ENCODE assay signal across 20 cellular contexts in genomic region chr3:174223042-174223441, GRCh38.
A peak's percentile ranks its signal among the peaks of the same experiment; 100 is the strongest.
DNase-seq lines count a peak whose midpoint lies in the region; ATAC-seq and TF ChIP-seq lines count a peak whose summit lies in the region.
"Had no signal": no experiment of that assay in that cellular context is flagged by ENCODE, and none has a peak within 500 bp of the region (broad histone marks: within the 10 kb centered on the region; RNA-seq: fewer than 3 reads in every experiment).

No MANE protein-coding gene starts in this region.

- no peaks in the 10 kb centered on the region for H3K9me3 Mint-ChIP-seq in neural crest cell
- H3K9me3 Mint-ChIP-seq in activated naive CD8-positive, alpha-beta T cell treated with anti-CD3 and anti-CD28 coated beads for 36 hours: no peaks in the 10 kb centered on the region

- H3K27me3 ChIP-seq in body of pancreas (no peaks in the 10 kb centered on the region), adrenal gland (no peaks in the 10 kb centered on the region)
- H3K27me3 ChIP-seq: BLaER1 had no signal

- TF ChIP-seq CTCF in body of pancreas (IDR thresholded peaks at IDR 0.05) (no peak), neural crest cell (conservative IDR thresholded peaks at IDR 0.05) (no peak), adrenal gland (IDR thresholded peaks at IDR 0.05) (no peak)

- H3K36me3 ChIP-seq in body of pancreas (replicated peaks in 1 of 2; ENCODE audit: insufficient read depth in 1 of 2, low read depth in 2 of 2) (no peaks in the 10 kb centered on the region), adrenal gland (replicated peaks in 1 of 2) (no peaks in the 10 kb centered on the region)
- H3K36me3 ChIP-seq: BLaER1 had no signal

- H3K9me3 ChIP-seq in body of pancreas: no peaks in the 10 kb centered on the region
- H3K9me3 ChIP-seq in adrenal gland (replicated peaks in 1 of 3): peaks cover 0 to 7% (median 0%) of the 10 kb centered on the region in 3 donors
- H3K9me3 ChIP-seq: BLaER1 had no signal

- H3K4me1 Mint-ChIP-seq in neural crest cell: no peaks in the 10 kb centered on the region
- H3K4me1 Mint-ChIP-seq in activated naive CD8-positive, alpha-beta T cell treated with anti-CD3 and anti-CD28 coated beads for 36 hours: no peaks in the 10 kb centered on the region
- H3K4me1 Mint-ChIP-seq: B cell; CD4-positive, CD25-positive, alpha-beta regulatory T cell; CD8-positive, alpha-beta memory T cell had no signal

- H3K4me3 Mint-ChIP-seq in neural crest cell: no peak overlapping the region
- H3K4me3 Mint-ChIP-seq in activated naive CD8-positive, alpha-beta T cell treated with anti-CD3 and anti-CD28 coated beads for 36 hours: no peak overlapping the region
- H3K4me3 Mint-ChIP-seq: B cell; CD4-positive, CD25-positive, alpha-beta regulatory T cell; CD8-positive, alpha-beta memory T cell had no signal

- no peak overlapping the region for H3K4me3 ChIP-seq in body of pancreas
- no peak overlapping the region for H3K4me3 ChIP-seq in adrenal gland
- H3K4me3 ChIP-seq: BLaER1 had no signal

- intact Hi-C loops in body of pancreas (cut with DNase I) (no loop called here), adrenal gland (cut with DNase I) (no loop called here)

- 13 to 15% methylated on average over 6 of the region's 6 CpGs for whole genome bisulfite sequencing in body of pancreas, 2 donors
- 36 to 54% (median 47%) methylated on average over 6 of the region's 6 CpGs for whole genome bisulfite sequencing in adrenal gland, 4 donors

- peak; percentile 20 for DNase-seq in NCI-H446 treated with DMSO at 0.1 percent for 48 hours (lab: John Stamatoyannopoulos, UW)
- no peak for DNase-seq in NCI-H446 (lab: John Stamatoyannopoulos, UW)
- DNase-seq in NCI-H2081 (lab: John Stamatoyannopoulos, UW): peak; percentile 15 to 66
- DNase-seq in body of pancreas: no peak
- DNase-seq in neural crest cell (ENCODE audit: low read depth, low spot score): no peak
- DNase-seq in SIG-M5 (lab: John Stamatoyannopoulos, UW): no peak
- DNase-seq in activated naive CD8-positive, alpha-beta T cell treated with anti-CD3 and anti-CD28 coated beads for 36 hours: no peak
- DNase-seq in adrenal gland: no peak
- DNase-seq: Calu3; CD4-positive, CD25-positive, alpha-beta regulatory T cell; CD8-positive, alpha-beta memory T cell; COR-L47; DMS153; DND-41; H7; HCEC 1CT had no signal

- no peaks in the 10 kb centered on the region for H3K36me3 Mint-ChIP-seq in neural crest cell (ENCODE audit: low read depth)
- H3K36me3 Mint-ChIP-seq in activated naive CD8-positive, alpha-beta T cell treated with anti-CD3 and anti-CD28 coated beads for 36 hours: no peaks in the 10 kb centered on the region
- H3K36me3 Mint-ChIP-seq: CD4-positive, CD25-positive, alpha-beta regulatory T cell; CD8-positive, alpha-beta memory T cell had no signal

- H3K27me3 Mint-ChIP-seq in neural crest cell (ENCODE audit: low read depth): no peaks in the 10 kb centered on the region
- H3K27me3 Mint-ChIP-seq in activated naive CD8-positive, alpha-beta T cell treated with anti-CD3 and anti-CD28 coated beads for 36 hours: no peaks in the 10 kb centered on the region
- H3K27me3 Mint-ChIP-seq: B cell; CD4-positive, CD25-positive, alpha-beta regulatory T cell; CD8-positive, alpha-beta memory T cell had no signal

- H3K27ac Mint-ChIP-seq in neural crest cell (ENCODE audit: unreplicated experiment): peak overlapping the region; percentile 36
- no peak overlapping the region for H3K27ac Mint-ChIP-seq in activated naive CD8-positive, alpha-beta T cell treated with anti-CD3 and anti-CD28 coated beads for 36 hours
- H3K27ac Mint-ChIP-seq: B cell; CD4-positive, CD25-positive, alpha-beta regulatory T cell; CD8-positive, alpha-beta memory T cell had no signal

- H3K4me1 ChIP-seq in body of pancreas (peaks cover 13% of the 10 kb centered on the region), adrenal gland (replicated peaks in 1 of 2) (no peaks in the 10 kb centered on the region)
- H3K4me1 ChIP-seq: BLaER1 had no signal

- H3K27ac ChIP-seq in body of pancreas (no peak overlapping the region), adrenal gland (no peak overlapping the region)
- H3K27ac ChIP-seq: 22Rv1, BLaER1, C4-2B had no signal

- ATAC-seq in body of pancreas: peak; percentile 35

- TF ChIP-seq POLR2A in body of pancreas (IDR thresholded peaks at IDR 0.05) (no peak), adrenal gland (IDR thresholded peaks at IDR 0.05) (no peak)

Comparison
In these comparisons a context has a peak if more than half of its experiments do, and no peak if none do; other contexts are left out.
1. DNase-seq: peak in NCI-H446 treated with DMSO at 0.1 percent for 48 hours (single experiment) and NCI-H2081 (2 of 2); none in NCI-H446 (0 of 2), body of pancreas (0 of 4), neural crest cell (single experiment), SIG-M5 (single experiment), activated naive CD8-positive, alpha-beta T cell treated with anti-CD3 and anti-CD28 coated beads for 36 hours (single experiment) and adrenal gland (0 of 7).